In genomic region chr20:41173161-41173721, GRCh38 we compare ENCODE assay signal across 8 cellular contexts. TPM values are rescaled to one million over a fixed set of nuclear protein-coding genes. Genes with fewer than 3 reads are reported as not detected.
DNase-seq lines count a peak whose midpoint lies in the region; ATAC-seq and TF ChIP-seq lines count a peak whose summit lies in the region.

No MANE protein-coding gene starts in this region.

- H3K27ac ChIP-seq in RWPE2 (ENCODE audit: poor library complexity, severe bottlenecking): peak overlapping the region; percentile 81
- H3K27ac ChIP-seq in gastroesophageal sphincter: peak overlapping the region; percentile 29 to 90 (median 84)

- 12% methylated on average over 3 of the region's 9 CpGs; no CpG with 5 or more reads in 1 of the 2 donors for WGBS in gastroesophageal sphincter (ENCODE audit: low coverage in 1 of 2), 2 donors

- TF ChIP-seq EP300 in Ishikawa (IDR thresholded peaks at IDR 0.05; ENCODE audit: borderline replicate concordance) (no peak), gastroesophageal sphincter (IDR thresholded peaks at IDR 0.05) (no peak)

- DNase-seq in GM03348 (ENCODE audit: low spot score) (peak; percentile 90), RWPE2 (ENCODE audit: low spot score) (peak; percentile 86), osteocyte (ENCODE audit: extremely low spot score, unreplicated experiment) (peak; percentile 90), superior temporal gyrus (ENCODE audit: extremely low spot score) (peak; percentile 94)
- DNase-seq in activated gamma-delta T cell treated with anti-CD3 and anti-CD28 coated beads, Interleukin-2, amount 50 U/mL, for 16 hours (ENCODE audit: low read depth): peak; percentile 57

- H3K36me3 Mint-ChIP-seq in osteocyte (ENCODE audit: unreplicated experiment): peaks cover 41% of the 10 kb centered on the region

- H3K4me3 ChIP-seq in RWPE2 (ENCODE audit: severe bottlenecking) (no peak overlapping the region), gastroesophageal sphincter (no peak overlapping the region)

- TF ChIP-seq POLR2A in gastroesophageal sphincter (IDR thresholded peaks at IDR 0.05): no peak

- peaks cover 89% of the 10 kb centered on the region for H3K36me3 ChIP-seq in RWPE2 (ENCODE audit: low read depth)
- peaks cover 0 to 68% of the 10 kb centered on the region in 2 donors for H3K36me3 ChIP-seq in gastroesophageal sphincter

- H3K9me3 ChIP-seq in RWPE2 (ENCODE audit: severe bottlenecking): no peaks in the 10 kb centered on the region
- H3K9me3 ChIP-seq in gastroesophageal sphincter: no peaks in the 10 kb centered on the region

- no peaks in the 10 kb centered on the region for H3K27me3 ChIP-seq in RWPE2 (ENCODE audit: insufficient read depth, poor library complexity, severe bottlenecking)
- H3K27me3 ChIP-seq in gastroesophageal sphincter: no peaks in the 10 kb centered on the region

- H3K4me1 Mint-ChIP-seq in osteocyte (ENCODE audit: unreplicated experiment): peaks cover 52% of the 10 kb centered on the region

- peak; percentile 100 for TF ChIP-seq CTCF in RWPE2 (IDR thresholded peaks at IDR 0.05; ENCODE audit: poor library complexity, severe bottlenecking)
- TF ChIP-seq CTCF in gastroesophageal sphincter (IDR thresholded peaks at IDR 0.05): peak in 3 of 4 experiments; percentile 98
- TF ChIP-seq CTCF in osteocyte (IDR thresholded peaks at IDR 0.05): peak; percentile 97

- ATAC-seq in RWPE2 (ENCODE audit: low read depth): peak; percentile 55
- peak; percentile 90 for ATAC-seq in gastroesophageal sphincter
- no peak for ATAC-seq in HG03175 (IDR thresholded peaks at IDR 0.05; ENCODE audit: unreplicated experiment)

- no peaks in the 10 kb centered on the region for H3K9me3 Mint-ChIP-seq in osteocyte (ENCODE audit: unreplicated experiment)

- peaks cover 14% of the 10 kb centered on the region for H3K4me1 ChIP-seq in RWPE2 (ENCODE audit: insufficient read depth, poor library complexity, severe bottlenecking)
- peaks cover 18 to 78% (median 57%) of the 10 kb centered on the region in 3 donors for H3K4me1 ChIP-seq in gastroesophageal sphincter

- H3K27ac Mint-ChIP-seq in osteocyte (ENCODE audit: unreplicated experiment): peak overlapping the region; percentile 76

- TF ChIP-seq RAD21 in Ishikawa (IDR thresholded peaks at IDR 0.05; ENCODE audit: low read depth): peak; percentile 88

- H3K27me3 Mint-ChIP-seq in osteocyte (ENCODE audit: unreplicated experiment): no peaks in the 10 kb centered on the region

- H3K4me3 Mint-ChIP-seq in osteocyte (ENCODE audit: unreplicated experiment): no peak overlapping the region

TF ChIP-seq in Ishikawa, 13 proteins besides CTCF, POLR2A, EP300 and RAD21:
- TF ChIP-seq USF1 (IDR thresholded peaks at IDR 0.05) (no peak), YY1 (IDR thresholded peaks at IDR 0.05; ENCODE audit: low read depth) (no peak), CEBPB (IDR thresholded peaks at IDR 0.05) (no peak), FOXM1 (IDR thresholded peaks at IDR 0.05; ENCODE audit: borderline replicate concordance, low read depth) (no peak), TEAD4 (IDR thresholded peaks at IDR 0.05) (no peak), TAF1 (IDR thresholded peaks at IDR 0.05; ENCODE audit: low read depth) (no peak), EGR1 (IDR thresholded peaks at IDR 0.05) (no peak), ZBTB7A (IDR thresholded peaks at IDR 0.05; ENCODE audit: low read depth) (no peak)
- TF ChIP-seq, protein P1, sequence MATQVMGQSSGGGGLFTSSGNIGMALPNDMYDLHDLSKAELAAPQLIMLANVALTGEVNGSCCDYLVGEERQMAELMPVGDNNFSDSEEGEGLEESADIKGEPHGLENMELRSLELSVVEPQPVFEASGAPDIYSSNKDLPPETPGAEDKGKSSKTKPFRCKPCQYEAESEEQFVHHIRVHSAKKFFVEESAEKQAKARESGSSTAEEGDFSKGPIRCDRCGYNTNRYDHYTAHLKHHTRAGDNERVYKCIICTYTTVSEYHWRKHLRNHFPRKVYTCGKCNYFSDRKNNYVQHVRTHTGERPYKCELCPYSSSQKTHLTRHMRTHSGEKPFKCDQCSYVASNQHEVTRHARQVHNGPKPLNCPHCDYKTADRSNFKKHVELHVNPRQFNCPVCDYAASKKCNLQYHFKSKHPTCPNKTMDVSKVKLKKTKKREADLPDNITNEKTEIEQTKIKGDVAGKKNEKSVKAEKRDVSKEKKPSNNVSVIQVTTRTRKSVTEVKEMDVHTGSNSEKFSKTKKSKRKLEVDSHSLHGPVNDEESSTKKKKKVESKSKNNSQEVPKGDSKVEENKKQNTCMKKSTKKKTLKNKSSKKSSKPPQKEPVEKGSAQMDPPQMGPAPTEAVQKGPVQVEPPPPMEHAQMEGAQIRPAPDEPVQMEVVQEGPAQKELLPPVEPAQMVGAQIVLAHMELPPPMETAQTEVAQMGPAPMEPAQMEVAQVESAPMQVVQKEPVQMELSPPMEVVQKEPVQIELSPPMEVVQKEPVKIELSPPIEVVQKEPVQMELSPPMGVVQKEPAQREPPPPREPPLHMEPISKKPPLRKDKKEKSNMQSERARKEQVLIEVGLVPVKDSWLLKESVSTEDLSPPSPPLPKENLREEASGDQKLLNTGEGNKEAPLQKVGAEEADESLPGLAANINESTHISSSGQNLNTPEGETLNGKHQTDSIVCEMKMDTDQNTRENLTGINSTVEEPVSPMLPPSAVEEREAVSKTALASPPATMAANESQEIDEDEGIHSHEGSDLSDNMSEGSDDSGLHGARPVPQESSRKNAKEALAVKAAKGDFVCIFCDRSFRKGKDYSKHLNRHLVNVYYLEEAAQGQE (IDR thresholded peaks at IDR 0.05; ENCODE audit: low read depth): no peak

RNA-seq across cellular contexts. Expression of gene PLCG1, which starts 35.9 kb away (rescaled TPM):
- total RNA-seq in gastroesophageal sphincter (100 to 1,000 TPM in 2 of 4 donors, 10 to 100 TPM in 2; 42.3 to 173 (median 94.7) TPM), osteocyte (173 and 179 TPM in 2 replicates)
